In the genomic region with DNA sequence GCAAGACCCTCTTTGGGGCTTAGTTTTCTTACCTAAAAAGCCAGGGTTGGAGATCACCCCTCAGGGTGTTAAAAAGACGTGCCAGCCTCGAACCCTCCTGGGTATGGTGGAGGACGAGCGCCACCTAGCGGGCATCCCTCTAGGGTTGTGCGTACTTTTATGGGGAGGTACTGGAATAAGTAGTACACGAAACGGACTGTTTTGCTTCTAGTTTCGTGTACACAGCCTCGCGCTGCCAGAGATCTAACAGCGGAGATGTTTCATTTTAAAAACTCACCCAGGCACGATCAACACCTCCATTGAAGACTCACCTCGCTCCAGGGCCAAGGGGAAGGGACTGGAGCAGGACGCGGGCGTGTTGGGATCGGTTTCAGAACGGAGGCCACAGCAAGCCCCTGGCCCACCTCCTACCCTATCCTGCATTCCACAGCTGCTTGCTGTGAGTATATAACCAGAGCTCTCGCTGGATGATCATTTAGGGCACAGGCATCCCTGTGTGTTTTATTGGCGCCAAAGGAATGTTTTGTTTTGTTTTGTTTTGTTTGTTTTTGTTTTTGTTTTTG, we compare ENCODE assay signal across 8 cellular contexts. TPM values are rescaled to one million over a fixed set of nuclear protein-coding genes. Genes with fewer than 3 reads are reported as not detected.
DNase-seq lines count a peak whose midpoint lies in the region; ATAC-seq and TF ChIP-seq lines count a peak whose summit lies in the region.

No MANE protein-coding gene starts in this region.

- peaks cover 4% of the 10 kb centered on the region for H3K9me3 Mint-ChIP-seq in activated CD4-positive, alpha-beta T cell treated with anti-CD3 and anti-CD28 coated beads, Interleukin-2, amount 10 ng/mL, durations not matched to agents 24 days and 14 days
- no peaks in the 10 kb centered on the region for H3K9me3 Mint-ChIP-seq in dendritic cell treated with granulocyte-macrophage colony-stimulating factor and Interleukin-4, amounts not matched to agents 40 ng/mL and 50 ng/mL, for 4 days

- H3K27ac ChIP-seq in BLaER1 treated with 17β-estradiol and CSF1 and Interleukin-3, amounts not matched to agents 10 nM and 100 nM: no peak overlapping the region

- peaks cover 2 to 13% (median 3%) of the 10 kb centered on the region in 11 experiments for H3K9me3 ChIP-seq in BLaER1 treated with 17β-estradiol and CSF1 and Interleukin-3, amounts not matched to agents 10 nM and 100 nM (replicated peaks in 1 of 11)

- 3 to 5% methylated on average over 21 of the region's 21 CpGs for WGBS in lower leg skin, 2 donors

- peaks cover 27% of the 10 kb centered on the region for H3K4me1 Mint-ChIP-seq in activated CD4-positive, alpha-beta T cell treated with anti-CD3 and anti-CD28 coated beads, Interleukin-2, amount 10 ng/mL, durations not matched to agents 24 days and 14 days
- peaks cover 39% of the 10 kb centered on the region for H3K4me1 Mint-ChIP-seq in dendritic cell treated with granulocyte-macrophage colony-stimulating factor and Interleukin-4, amounts not matched to agents 40 ng/mL and 50 ng/mL, for 4 days (ENCODE audit: low read depth)

- peak; percentile 72 to 91 for DNase-seq in NCI-H524 (lab: John Stamatoyannopoulos, UW)
- DNase-seq in activated CD4-positive, alpha-beta T cell treated with anti-CD3 and anti-CD28 coated beads, Interleukin-2, amount 10 ng/mL, durations not matched to agents 24 days and 14 days: peak; percentile 95
- peak; percentile 70 to 97 for DNase-seq in lower leg skin (ENCODE audit: low spot score in 2 of 2)
- DNase-seq in stimulated activated CD4-positive, alpha-beta T cell treated with anti-CD3 and anti-CD28 coated beads, TNF-alpha, amount 100 ng/mL, for 24 hours (ENCODE audit: low read depth in 3 of 3): peak; percentile 72 to 88 (median 75)

- H3K4me2 ChIP-seq in BLaER1 treated with 17β-estradiol and CSF1 and Interleukin-3, amounts not matched to agents 10 nM and 100 nM: peak overlapping the region; percentile 38 to 95 (median 79)

- H4K20me1 ChIP-seq in BLaER1 treated with 17β-estradiol and CSF1 and Interleukin-3, amounts not matched to agents 10 nM and 100 nM: peaks cover 0 to 43% (median 20%) of the 10 kb centered on the region in 11 experiments; a peak in 15 of 22 replicates

- ATAC-seq in GM19328 (IDR thresholded peaks at IDR 0.05; ENCODE audit: unreplicated experiment) (peak; percentile 73), HG03457 (IDR thresholded peaks at IDR 0.05; ENCODE audit: unreplicated experiment) (peak; percentile 66)

- peaks cover 13 to 32% (median 21%) of the 10 kb centered on the region in 10 experiments for H3K4me1 ChIP-seq in BLaER1 treated with 17β-estradiol and CSF1 and Interleukin-3, amounts not matched to agents 10 nM and 100 nM

- H3K36me3 Mint-ChIP-seq in activated CD4-positive, alpha-beta T cell treated with anti-CD3 and anti-CD28 coated beads, Interleukin-2, amount 10 ng/mL, durations not matched to agents 24 days and 14 days (ENCODE audit: low read depth): peaks cover 8% of the 10 kb centered on the region
- H3K36me3 Mint-ChIP-seq in dendritic cell treated with granulocyte-macrophage colony-stimulating factor and Interleukin-4, amounts not matched to agents 40 ng/mL and 50 ng/mL, for 4 days (ENCODE audit: low read depth): peaks cover 7% of the 10 kb centered on the region

- peak overlapping the region; percentile 80 for H3K4me3 Mint-ChIP-seq in activated CD4-positive, alpha-beta T cell treated with anti-CD3 and anti-CD28 coated beads, Interleukin-2, amount 10 ng/mL, durations not matched to agents 24 days and 14 days
- peak overlapping the region; percentile 60 for H3K4me3 Mint-ChIP-seq in dendritic cell treated with granulocyte-macrophage colony-stimulating factor and Interleukin-4, amounts not matched to agents 40 ng/mL and 50 ng/mL, for 4 days

- H3K27ac Mint-ChIP-seq in activated CD4-positive, alpha-beta T cell treated with anti-CD3 and anti-CD28 coated beads, Interleukin-2, amount 10 ng/mL, durations not matched to agents 24 days and 14 days: peak overlapping the region; percentile 9
- H3K27ac Mint-ChIP-seq in dendritic cell treated with granulocyte-macrophage colony-stimulating factor and Interleukin-4, amounts not matched to agents 40 ng/mL and 50 ng/mL, for 4 days: no peak overlapping the region

- peak in 1 of 3 donors; percentile 62 for TF ChIP-seq CTCF in lower leg skin (IDR thresholded peaks at IDR 0.05)

- no peaks in the 10 kb centered on the region for H3K36me3 ChIP-seq in BLaER1 treated with 17β-estradiol and CSF1 and Interleukin-3, amounts not matched to agents 10 nM and 100 nM

- H3K27me3 Mint-ChIP-seq in activated CD4-positive, alpha-beta T cell treated with anti-CD3 and anti-CD28 coated beads, Interleukin-2, amount 10 ng/mL, durations not matched to agents 24 days and 14 days: peaks cover 61% of the 10 kb centered on the region
- peaks cover 89% of the 10 kb centered on the region for H3K27me3 Mint-ChIP-seq in dendritic cell treated with granulocyte-macrophage colony-stimulating factor and Interleukin-4, amounts not matched to agents 40 ng/mL and 50 ng/mL, for 4 days

- H3K27me3 ChIP-seq in BLaER1 treated with 17β-estradiol and CSF1 and Interleukin-3, amounts not matched to agents 10 nM and 100 nM: peaks cover 55 to 65% (median 63%) of the 10 kb centered on the region in 11 experiments

- TF ChIP-seq POLR2A in lower leg skin (IDR thresholded peaks at IDR 0.05): no peak

- peak overlapping the region in 10 of 11 experiments; percentile 11 to 70 (median 46); a peak in 11 of 22 replicates for H3K9ac ChIP-seq in BLaER1 treated with 17β-estradiol and CSF1 and Interleukin-3, amounts not matched to agents 10 nM and 100 nM

- intact Hi-C loops in activated CD4-positive, alpha-beta T cell treated with anti-CD3 and anti-CD28 coated beads, Interleukin-2, amount 10 ng/mL, durations not matched to agents 24 days and 14 days (cut with micrococcal nuclease): loop anchor here (1.0 to 5.0 kb wide), 3 partner anchors 697 to 1782 kb away; no protein-coding TSS in a partner anchor
- intact Hi-C loops in dendritic cell treated with granulocyte-macrophage colony-stimulating factor and Interleukin-4, amounts not matched to agents 40 ng/mL and 50 ng/mL, for 4 days (cut with micrococcal nuclease): loop anchor here (1.0 to 2.0 kb wide), 2 partner anchors 696 to 820 kb away; no protein-coding TSS in a partner anchor
- intact Hi-C loops in lower leg skin (cut with DNase I; ENCODE audit: low total_unique reads): loop anchor here (10.0 kb wide), 1 partner anchor 814 kb away; no protein-coding TSS in a partner anchor

- peak overlapping the region; percentile 27 to 65 (median 52); a peak in 17 of 20 replicates for H3K4me3 ChIP-seq in BLaER1 treated with 17β-estradiol and CSF1 and Interleukin-3, amounts not matched to agents 10 nM and 100 nM
- no peak overlapping the region for H3K4me3 ChIP-seq in lower leg skin (ENCODE audit: low read depth, poor library complexity, severe bottlenecking)

RNA-seq across cellular contexts. Expression of a gene that starts 4.8 kb away (rescaled TPM):
- not detected in 2 replicates for total RNA-seq in activated CD4-positive, alpha-beta T cell treated with anti-CD3 and anti-CD28 coated beads, Interleukin-2, amount 10 ng/mL, durations not matched to agents 24 days and 14 days
- under 1 TPM in 1 of 4 donors, not detected in 3; 0.78 TPM for total RNA-seq in lower leg skin
